ENCODE assay signal across 8 cellular contexts in the genomic region with DNA sequence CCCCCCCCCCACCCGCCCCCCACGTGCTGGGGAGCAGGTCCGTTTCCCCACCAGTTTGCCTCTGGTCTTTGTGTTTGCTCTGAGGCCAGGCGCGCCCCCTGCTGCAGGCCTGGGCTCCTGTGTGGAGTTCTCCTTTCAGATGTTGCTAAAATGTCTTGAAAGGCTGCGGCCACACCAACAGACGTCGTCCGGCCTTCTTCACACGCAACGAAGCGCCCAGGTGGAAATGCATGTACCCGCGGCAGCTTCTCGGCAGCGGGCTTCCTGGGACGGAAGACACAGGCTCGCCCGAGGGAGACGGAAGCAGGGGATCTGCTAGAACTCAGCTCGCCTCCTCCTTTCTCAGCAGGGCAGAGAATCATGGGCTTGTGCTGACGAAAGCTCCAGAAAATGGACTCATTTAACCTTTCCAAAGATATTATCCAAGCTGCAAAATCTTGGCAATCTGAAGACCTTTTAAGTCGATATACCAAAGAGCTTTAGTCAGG.
DNase-seq lines count a peak whose midpoint lies in the region; ATAC-seq, FAIRE-seq and TF ChIP-seq lines count a peak whose summit lies in the region.

No MANE protein-coding gene starts in this region.

- H3K4me3 ChIP-seq in WI38 (ENCODE audit: low read depth, low read length) (peak overlapping the region; percentile 35), ectodermal cell (ENCODE audit: insufficient read depth, low read depth, low read length) (peak overlapping the region; percentile 29), HepG2 (replicated peaks in 1 of 3; ENCODE audit: insufficient read depth in 1 of 3, low read depth in 2 of 3, low read length in 3 of 3) (no peak overlapping the region)

- intact Hi-C loops in HepG2 (cut with micrococcal nuclease; ENCODE audit: unreplicated experiment) = no loop called here

- BruUV-seq in HepG2 (replicated peaks; lab: Mats Ljungman, UMichigan) = no TSS peak

- no peak for FAIRE-seq in HepG2 (lab: Jason Lieb, UNC)

- H4K20me1 ChIP-seq in HepG2 (ENCODE audit: insufficient read depth, low read length) = no peaks in the 10 kb centered on the region

- H2AFZ ChIP-seq in HepG2 (ENCODE audit: low read length) = no peak overlapping the region

- TF ChIP-seq POLR2A in HepG2 (IDR thresholded peaks at IDR 0.05; ENCODE audit: insufficient read depth in 1 of 2, low read depth in 2 of 2, low read length in 2 of 2) = no peak

- H3K4me1 ChIP-seq in ectodermal cell (ENCODE audit: control insufficient read depth, insufficient read depth, low read length) (peaks cover 37% of the 10 kb centered on the region), HepG2 (ENCODE audit: insufficient read depth, low read length) (peaks cover 19% of the 10 kb centered on the region)

- CTCF ChIA-PET in HepG2 (lab: Yijun Ruan, JAX; ENCODE audit: low intra/inter-chr PET ratio, low total read pairs) = no interaction called here

- no peak overlapping the region for H3K4me2 ChIP-seq in HepG2 (ENCODE audit: low read depth, low read length)

- in situ Hi-C loops in HepG2 (cut with HindIII; ENCODE audit: extremely low pct_ligation_motif_present, low pct_unique_long_range_greater_than_20kb) = no loop called here

- WGBS in ectodermal cell, 2 experiments = 2% methylated on average over 21 to 23 of the region's 23 CpGs
- WGBS in HepG2 (ENCODE audit: low lambda C conversion rate) = 76% methylated on average over 17 of the region's 23 CpGs

- H3K27ac ChIP-seq in ectodermal cell (ENCODE audit: insufficient read depth, low read depth, low read length, poor library complexity, severe bottlenecking) (peak overlapping the region; percentile 47), HepG2 (ENCODE audit: extremely low read length, insufficient read depth, low read length) (no peak overlapping the region)

- POLR2A ChIA-PET in HepG2 (lab: Yijun Ruan, JAX) = no interaction called here

- H3K9ac ChIP-seq in HepG2 (ENCODE audit: insufficient read depth, low read depth, low read length) = no peak overlapping the region

- H3K9me3 ChIP-seq in ectodermal cell (ENCODE audit: control insufficient read depth, low read length) (no peaks in the 10 kb centered on the region), HepG2 (ENCODE audit: low read length) (no peaks in the 10 kb centered on the region)

- TF ChIP-seq EP300 in Ishikawa (IDR thresholded peaks at IDR 0.05; ENCODE audit: borderline replicate concordance) (no peak), HepG2 (IDR thresholded peaks at IDR 0.05; ENCODE audit: low read depth in 2 of 2, low read length in 2 of 2) (no peak), HepG2 (CRISPR knock-in tag; IDR thresholded peaks at IDR 0.05; ENCODE audit: borderline replicate concordance) (no peak)

- peak; percentile 64 for TF ChIP-seq CTCF in WI38 (IDR thresholded peaks at IDR 0.05; ENCODE audit: low read depth, low read length)
- peak; percentile 49 for TF ChIP-seq CTCF in HepG2 (CRISPR knock-in tag; IDR thresholded peaks at IDR 0.05)

- TF ChIP-seq RAD21 in Ishikawa (IDR thresholded peaks at IDR 0.05; ENCODE audit: low read depth) (peak; percentile 56), HepG2 (CRISPR knock-in tag; IDR thresholded peaks at IDR 0.05) (no peak)

- DNase-seq in DMS53 treated with DMSO at 0.1 percent for 48 hours (lab: John Stamatoyannopoulos, UW; ENCODE audit: unreplicated experiment) (peak; percentile 64), HepG2 (ENCODE audit: low spot score) (no peak), NCI-H446 (lab: John Stamatoyannopoulos, UW) (no peak)
- DNase-seq in stimulated activated CD8-positive, alpha-beta memory T cell treated with anti-CD3 and anti-CD28 coated beads, Interleukin-2, amount 100 ng/mL, for 48 hours (ENCODE audit: low read depth in 2 of 2) = peak; percentile 15 to 22

- H3K27me3 ChIP-seq in ectodermal cell (ENCODE audit: control insufficient read depth, insufficient read depth, low read length, poor library complexity, severe bottlenecking) (no peaks in the 10 kb centered on the region), HepG2 (ENCODE audit: control insufficient read depth in 1 of 2, insufficient read depth in 2 of 2, low read length in 2 of 2) (peaks cover 2 to 61% of the 10 kb centered on the region in 2 experiments; a peak in 4 of 5 replicates)

- H3K79me2 ChIP-seq in HepG2 (ENCODE audit: insufficient read depth, low read length) = no peaks in the 10 kb centered on the region

- H3K36me3 ChIP-seq in ectodermal cell (ENCODE audit: control insufficient read depth, insufficient read depth, low read length) (no peaks in the 10 kb centered on the region), HepG2 (replicated peaks in 1 of 2; ENCODE audit: control insufficient read depth in 1 of 2, insufficient read depth in 2 of 2, low read length in 2 of 2) (no peaks in the 10 kb centered on the region)

- ATAC-seq in GM21528 (IDR thresholded peaks at IDR 0.05; ENCODE audit: low FRiP score, unreplicated experiment) (peak; percentile 80), HepG2 (peak; percentile 72)

TF ChIP-seq in Ishikawa, 13 proteins besides CTCF, POLR2A, EP300 and RAD21 (continues in another document):
- no peak for TF ChIP-seq FOXM1 (IDR thresholded peaks at IDR 0.05; ENCODE audit: borderline replicate concordance, low read depth)
- no peak for TF ChIP-seq YY1 (IDR thresholded peaks at IDR 0.05; ENCODE audit: low read depth)
- TF ChIP-seq, protein P1, sequence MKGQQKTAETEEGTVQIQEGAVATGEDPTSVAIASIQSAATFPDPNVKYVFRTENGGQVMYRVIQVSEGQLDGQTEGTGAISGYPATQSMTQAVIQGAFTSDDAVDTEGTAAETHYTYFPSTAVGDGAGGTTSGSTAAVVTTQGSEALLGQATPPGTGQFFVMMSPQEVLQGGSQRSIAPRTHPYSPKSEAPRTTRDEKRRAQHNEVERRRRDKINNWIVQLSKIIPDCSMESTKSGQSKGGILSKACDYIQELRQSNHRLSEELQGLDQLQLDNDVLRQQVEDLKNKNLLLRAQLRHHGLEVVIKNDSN (IDR thresholded peaks at IDR 0.05) = no peak
- no peak for TF ChIP-seq ZBTB7A (IDR thresholded peaks at IDR 0.05; ENCODE audit: low read depth)
- TF ChIP-seq CEBPB (IDR thresholded peaks at IDR 0.05) = no peak
- TF ChIP-seq CREB1 (IDR thresholded peaks at IDR 0.05; ENCODE audit: low read depth) = no peak
- TF ChIP-seq, protein P2, sequence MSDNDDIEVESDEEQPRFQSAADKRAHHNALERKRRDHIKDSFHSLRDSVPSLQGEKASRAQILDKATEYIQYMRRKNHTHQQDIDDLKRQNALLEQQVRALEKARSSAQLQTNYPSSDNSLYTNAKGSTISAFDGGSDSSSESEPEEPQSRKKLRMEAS (IDR thresholded peaks at IDR 0.05) = no peak
- TF ChIP-seq TCF12 (IDR thresholded peaks at IDR 0.05; ENCODE audit: low read depth) = no peak
- no peak for TF ChIP-seq NFIC (IDR thresholded peaks at IDR 0.05)
- TF ChIP-seq TEAD4 (IDR thresholded peaks at IDR 0.05) = no peak

TF ChIP-seq in HepG2, 621 proteins besides CTCF, POLR2A, EP300 and RAD21 (continues in another document):
- no peak for TF ChIP-seq ZNF792 (CRISPR knock-in tag; IDR thresholded peaks at IDR 0.05)
- TF ChIP-seq MAFG (CRISPR knock-in tag; IDR thresholded peaks at IDR 0.05) = no peak
- no peak for TF ChIP-seq YY1 (IDR thresholded peaks at IDR 0.05; ENCODE audit: insufficient read depth, insufficient replicate concordance, low read depth, low read length)
- TF ChIP-seq, protein P3, sequence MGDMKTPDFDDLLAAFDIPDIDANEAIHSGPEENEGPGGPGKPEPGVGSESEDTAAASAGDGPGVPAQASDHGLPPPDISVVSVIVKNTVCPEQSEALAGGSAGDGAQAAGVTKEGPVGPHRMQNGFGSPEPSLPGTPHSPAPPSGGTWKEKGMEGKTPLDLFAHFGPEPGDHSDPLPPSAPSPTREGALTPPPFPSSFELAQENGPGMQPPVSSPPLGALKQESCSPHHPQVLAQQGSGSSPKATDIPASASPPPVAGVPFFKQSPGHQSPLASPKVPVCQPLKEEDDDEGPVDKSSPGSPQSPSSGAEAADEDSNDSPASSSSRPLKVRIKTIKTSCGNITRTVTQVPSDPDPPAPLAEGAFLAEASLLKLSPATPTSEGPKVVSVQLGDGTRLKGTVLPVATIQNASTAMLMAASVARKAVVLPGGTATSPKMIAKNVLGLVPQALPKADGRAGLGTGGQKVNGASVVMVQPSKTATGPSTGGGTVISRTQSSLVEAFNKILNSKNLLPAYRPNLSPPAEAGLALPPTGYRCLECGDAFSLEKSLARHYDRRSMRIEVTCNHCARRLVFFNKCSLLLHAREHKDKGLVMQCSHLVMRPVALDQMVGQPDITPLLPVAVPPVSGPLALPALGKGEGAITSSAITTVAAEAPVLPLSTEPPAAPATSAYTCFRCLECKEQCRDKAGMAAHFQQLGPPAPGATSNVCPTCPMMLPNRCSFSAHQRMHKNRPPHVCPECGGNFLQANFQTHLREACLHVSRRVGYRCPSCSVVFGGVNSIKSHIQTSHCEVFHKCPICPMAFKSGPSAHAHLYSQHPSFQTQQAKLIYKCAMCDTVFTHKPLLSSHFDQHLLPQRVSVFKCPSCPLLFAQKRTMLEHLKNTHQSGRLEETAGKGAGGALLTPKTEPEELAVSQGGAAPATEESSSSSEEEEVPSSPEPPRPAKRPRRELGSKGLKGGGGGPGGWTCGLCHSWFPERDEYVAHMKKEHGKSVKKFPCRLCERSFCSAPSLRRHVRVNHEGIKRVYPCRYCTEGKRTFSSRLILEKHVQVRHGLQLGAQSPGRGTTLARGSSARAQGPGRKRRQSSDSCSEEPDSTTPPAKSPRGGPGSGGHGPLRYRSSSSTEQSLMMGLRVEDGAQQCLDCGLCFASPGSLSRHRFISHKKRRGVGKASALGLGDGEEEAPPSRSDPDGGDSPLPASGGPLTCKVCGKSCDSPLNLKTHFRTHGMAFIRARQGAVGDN (CRISPR knock-in tag; IDR thresholded peaks at IDR 0.05) = no peak
- TF ChIP-seq, protein P4, sequence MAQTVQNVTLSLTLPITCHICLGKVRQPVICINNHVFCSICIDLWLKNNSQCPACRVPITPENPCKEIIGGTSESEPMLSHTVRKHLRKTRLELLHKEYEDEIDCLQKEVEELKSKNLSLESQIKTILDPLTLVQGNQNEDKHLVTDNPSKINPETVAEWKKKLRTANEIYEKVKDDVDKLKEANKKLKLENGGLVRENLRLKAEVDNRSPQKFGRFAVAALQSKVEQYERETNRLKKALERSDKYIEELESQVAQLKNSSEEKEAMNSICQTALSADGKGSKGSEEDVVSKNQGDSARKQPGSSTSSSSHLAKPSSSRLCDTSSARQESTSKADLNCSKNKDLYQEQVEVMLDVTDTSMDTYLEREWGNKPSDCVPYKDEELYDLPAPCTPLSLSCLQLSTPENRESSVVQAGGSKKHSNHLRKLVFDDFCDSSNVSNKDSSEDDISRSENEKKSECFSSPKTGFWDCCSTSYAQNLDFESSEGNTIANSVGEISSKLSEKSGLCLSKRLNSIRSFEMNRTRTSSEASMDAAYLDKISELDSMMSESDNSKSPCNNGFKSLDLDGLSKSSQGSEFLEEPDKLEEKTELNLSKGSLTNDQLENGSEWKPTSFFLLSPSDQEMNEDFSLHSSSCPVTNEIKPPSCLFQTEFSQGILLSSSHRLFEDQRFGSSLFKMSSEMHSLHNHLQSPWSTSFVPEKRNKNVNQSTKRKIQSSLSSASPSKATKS (CRISPR knock-in tag; IDR thresholded peaks at IDR 0.05) = no peak
- no peak for TF ChIP-seq ZBTB3 (CRISPR knock-in tag; IDR thresholded peaks at IDR 0.05; ENCODE audit: borderline replicate concordance, low read depth)
- TF ChIP-seq STAG1 (CRISPR knock-in tag; IDR thresholded peaks at IDR 0.05) = peak; percentile 44
- TF ChIP-seq ZNF383 (CRISPR knock-in tag; IDR thresholded peaks at IDR 0.05; ENCODE audit: borderline replicate concordance) = no peak

Comparison
In these comparisons a context has a peak if more than half of its experiments do, and no peak if none do; other contexts are left out.
1. DNase-seq: peak in DMS53 treated with DMSO at 0.1 percent for 48 hours (single experiment) and stimulated activated CD8-positive, alpha-beta memory T cell treated with anti-CD3 and anti-CD28 coated beads, Interleukin-2, amount 100 ng/mL, for 48 hours (2 of 2); none in HepG2 (single experiment) and NCI-H446 (0 of 2).
2. H3K4me3 ChIP-seq: peak in WI38 (single experiment) and ectodermal cell (single experiment); none in HepG2 (0 of 3).